Comparison of ENCODE assay signal across 9 cellular contexts in the genomic region with DNA sequence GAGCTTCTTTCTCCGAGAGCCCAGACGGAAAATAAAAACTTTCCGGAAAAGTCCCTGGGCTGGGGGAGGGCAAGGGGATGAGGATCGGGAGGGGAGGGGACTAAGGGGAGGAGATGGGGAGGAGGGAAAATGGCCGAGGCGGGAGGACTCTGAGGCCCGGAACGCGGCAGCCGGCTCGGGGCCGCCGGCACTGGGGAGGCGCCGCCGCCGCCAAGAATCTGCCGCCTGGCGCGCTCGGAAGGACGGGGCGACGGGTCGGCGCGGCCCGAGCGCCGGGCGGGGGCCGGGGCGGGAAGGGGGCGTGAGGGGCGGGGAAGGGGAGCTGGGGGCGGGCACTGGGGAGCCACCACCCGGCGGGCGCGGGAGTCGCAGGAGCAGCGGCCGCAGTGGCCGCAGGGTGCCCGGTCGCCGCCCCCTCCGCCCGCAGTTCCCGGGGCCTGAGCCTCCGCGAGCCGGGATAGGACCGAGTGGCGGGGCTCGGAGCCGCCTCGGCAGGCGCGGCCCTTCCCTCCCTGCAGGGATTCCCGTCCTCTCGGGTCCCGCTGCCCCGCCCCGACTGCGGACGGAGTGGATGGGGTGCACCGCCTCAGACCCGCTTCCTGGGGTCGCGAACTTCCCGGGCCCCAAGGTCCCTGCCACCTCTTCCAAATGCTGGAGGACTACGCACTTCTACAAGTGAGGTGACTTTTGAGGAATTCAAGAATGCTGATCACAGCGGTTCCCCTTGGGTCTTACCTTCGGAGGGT. TPM values are rescaled to one million over a fixed set of nuclear protein-coding genes. Genes with fewer than 3 reads are reported as not detected.
A peak's percentile ranks its signal among the peaks of the same experiment; 100 is the strongest.
DNase-seq lines count a peak whose midpoint lies in the region; ATAC-seq and TF ChIP-seq lines count a peak whose summit lies in the region.
"Had no signal": no experiment of that assay in that cellular context is flagged by ENCODE, and none has a peak within 500 bp of the region (broad histone marks: within the 10 kb centered on the region; RNA-seq: fewer than 3 reads in every experiment).

Gene PRKD1 (minus strand): TSS at position 252 of the 746 bp plus-strand sequence.

- POLR2A ChIA-PET in AG04450 (lab: Yijun Ruan, JAX), result interaction anchor here (0.6 to 0.7 kb wide), 2 partner anchors 31 to 375 kb away, joined by 3 to 8 read pairs; no protein-coding TSS in a partner anchor
- POLR2A ChIA-PET in SK-N-SH (lab: Yijun Ruan, JAX), result no interaction called here

- H3K4me1 ChIP-seq in SK-N-SH (ENCODE audit: control insufficient read depth in 1 of 2, insufficient read depth in 2 of 2, low read depth in 1 of 2, low read length in 1 of 2), result peaks cover 0 to 4% of the 10 kb centered on the region in 2 experiments; a peak in 1 of 4 replicates
- H3K4me1 ChIP-seq in esophagus (ENCODE audit: control insufficient read depth in 2 of 2, insufficient read depth in 2 of 2, low read length in 1 of 2), result peaks cover 0 to 6% of the 10 kb centered on the region in 2 donors
- no peaks in the 10 kb centered on the region for H3K4me1 ChIP-seq in thymus (ENCODE audit: control insufficient read depth, insufficient read depth, low read length)

- peak; percentile 45 for ATAC-seq in GM18505 (IDR thresholded peaks at IDR 0.05; ENCODE audit: unreplicated experiment)
- ATAC-seq in HG03354 (IDR thresholded peaks at IDR 0.05; ENCODE audit: poor library complexity, severe bottlenecking, unreplicated experiment), result peak; percentile 48
- ATAC-seq: HCT116 had no signal

- CTCF ChIA-PET in AG04450 (lab: Charles Lee), result interaction anchor here (0.6 to 1.5 kb wide), 15 partner anchors 18 to 408 kb away, joined by 3 to 12 read pairs (median 3); no protein-coding TSS in a partner anchor
- CTCF ChIA-PET in SK-N-SH (lab: Yijun Ruan, JAX), result no interaction called here

- 0% methylated on average over 6 of the region's 75 CpGs for WGBS in SK-N-SH (ENCODE audit: low lambda C conversion rate)
- 4 to 5% methylated on average over 35 to 74 of the region's 75 CpGs for WGBS in esophagus, 2 donors
- WGBS in thymus, result 2% methylated on average over 73 of the region's 75 CpGs

- H3K9me2 ChIP-seq in SK-N-SH, result no peaks in the 10 kb centered on the region

- H3K27me3 ChIP-seq in AG04450 (ENCODE audit: control insufficient read depth, insufficient read depth, low read length) (no peaks in the 10 kb centered on the region), SK-N-SH (ENCODE audit: insufficient read depth) (peaks cover 28% of the 10 kb centered on the region; the same call in 1 of the 2 replicates), esophagus (ENCODE audit: control insufficient read depth in 1 of 2, insufficient read depth in 2 of 2, low read length in 2 of 2) (no peaks in the 10 kb centered on the region), thymus (ENCODE audit: control insufficient read depth, insufficient read depth) (peaks cover 30% of the 10 kb centered on the region)

- TF ChIP-seq POLR2A in GM18505 (IDR thresholded peaks at IDR 0.05; ENCODE audit: borderline replicate concordance, extremely low read depth, insufficient read depth, insufficient read length), result no peak

- peak within 1 kb of the TSS; percentile 87; the same call in 1 of the 2 replicates for H2AFZ ChIP-seq in SK-N-SH (ENCODE audit: low read depth)

- no peak for TF ChIP-seq CTCF in AG04450 (IDR thresholded peaks at IDR 0.05; ENCODE audit: low read depth, low read length)
- no peak for TF ChIP-seq CTCF in SK-N-SH (IDR thresholded peaks at IDR 0.05)

- H3F3A ChIP-seq in SK-N-SH (replicated peaks; ENCODE audit: insufficient read depth), result peaks cover 14% of the 10 kb centered on the region

- TF ChIP-seq RAD21 in SK-N-SH (IDR thresholded peaks at IDR 0.05; ENCODE audit: low read length), result no peak

- H4K20me1 ChIP-seq in SK-N-SH (ENCODE audit: insufficient read depth), result no peaks in the 10 kb centered on the region

- H3K79me2 ChIP-seq in SK-N-SH (ENCODE audit: insufficient read depth), result no peaks in the 10 kb centered on the region

- peak within 1 kb of the TSS; percentile 21 for H3K27ac ChIP-seq in AG04450 (ENCODE audit: low read depth, low read length)
- H3K27ac ChIP-seq in SK-N-SH (ENCODE audit: low read depth in 2 of 2, low read length in 1 of 2), result no peak within 1 kb of the TSS
- peak within 1 kb of the TSS; percentile 59 to 76 for H3K27ac ChIP-seq in esophagus (ENCODE audit: low read depth in 2 of 2, low read length in 1 of 2)
- H3K27ac ChIP-seq in thymus (ENCODE audit: low read depth), result no peak within 1 kb of the TSS

- peak within 1 kb of the TSS; percentile 97 for H3K4me2 ChIP-seq in SK-N-SH

- H3K36me3 ChIP-seq in SK-N-SH (replicated peaks in 1 of 2; ENCODE audit: control insufficient read depth in 1 of 2, insufficient read depth in 2 of 2, low read length in 1 of 2) (no peaks in the 10 kb centered on the region), esophagus (ENCODE audit: control insufficient read depth in 2 of 2, insufficient read depth in 2 of 2, low read length in 1 of 2) (no peaks in the 10 kb centered on the region), thymus (ENCODE audit: control insufficient read depth, insufficient read depth) (no peaks in the 10 kb centered on the region)

- DNase-seq in AG04450 (ENCODE audit: low read depth, low spot score) (no peak), SK-N-SH (peak; percentile 83), mesenteric fat pad (ENCODE audit: low spot score) (no peak), NOMO-1 (lab: John Stamatoyannopoulos, UW; ENCODE audit: unreplicated experiment in 2 of 2) (no peak)

- TF ChIP-seq EP300 in SK-N-SH (IDR thresholded peaks at IDR 0.05; ENCODE audit: borderline replicate concordance in 1 of 2, low read depth in 1 of 2, low read length in 1 of 2), result no peak

- H3K9me3 ChIP-seq in AG04450 (ENCODE audit: control insufficient read depth, insufficient read depth, low read length), result no peaks in the 10 kb centered on the region
- no peaks in the 10 kb centered on the region for H3K9me3 ChIP-seq in SK-N-SH
- no peaks in the 10 kb centered on the region for H3K9me3 ChIP-seq in esophagus (ENCODE audit: control insufficient read depth in 2 of 2, insufficient read depth in 1 of 2, low read depth in 1 of 2, low read length in 1 of 2)
- no peaks in the 10 kb centered on the region for H3K9me3 ChIP-seq in thymus (ENCODE audit: control insufficient read depth)

- H3K4me3 ChIP-seq in AG04450 (ENCODE audit: low read depth, low read length) (peak within 1 kb of the TSS; percentile 88), SK-N-SH (ENCODE audit: low read depth in 2 of 2, low read length in 1 of 2) (peak within 1 kb of the TSS; percentile 51 to 70), esophagus (ENCODE audit: low read depth in 1 of 2, low read length in 2 of 2) (peak within 1 kb of the TSS; percentile 59 to 71), thymus (ENCODE audit: low read length) (peak within 1 kb of the TSS; percentile 41)

- no peak within 1 kb of the TSS for H3K9ac ChIP-seq in SK-N-SH

TF ChIP-seq in SK-N-SH, 30 proteins besides CTCF, POLR2A, EP300 and RAD21:
- TF ChIP-seq, protein P1, sequence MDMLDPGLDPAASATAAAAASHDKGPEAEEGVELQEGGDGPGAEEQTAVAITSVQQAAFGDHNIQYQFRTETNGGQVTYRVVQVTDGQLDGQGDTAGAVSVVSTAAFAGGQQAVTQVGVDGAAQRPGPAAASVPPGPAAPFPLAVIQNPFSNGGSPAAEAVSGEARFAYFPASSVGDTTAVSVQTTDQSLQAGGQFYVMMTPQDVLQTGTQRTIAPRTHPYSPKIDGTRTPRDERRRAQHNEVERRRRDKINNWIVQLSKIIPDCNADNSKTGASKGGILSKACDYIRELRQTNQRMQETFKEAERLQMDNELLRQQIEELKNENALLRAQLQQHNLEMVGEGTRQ (IDR thresholded peaks at IDR 0.05; ENCODE audit: borderline replicate concordance, low read depth, low read length), result no peak
- no peak for TF ChIP-seq TEAD4 (IDR thresholded peaks at IDR 0.05; ENCODE audit: borderline replicate concordance, insufficient read depth)

RNA-seq across cellular contexts. Expression of gene PRKD1, which starts in this region (rescaled TPM):
- polyA plus RNA-seq in AG04450 (2011; rRNA removed) (20.7 and 24.5 TPM in 2 replicates), SK-N-SH (2012; rRNA removed) (0.07 and 0.13 TPM in 2 replicates), esophagus (1 to 10 TPM; 1.1 to 1.4 TPM), thymus (5.6 TPM)
- 48.7 and 49.1 TPM in 2 replicates for polyA minus RNA-seq in AG04450 (2011; rRNA and poly(A)+ RNA removed)
- 0.04 and 0.09 TPM in 2 replicates for polyA plus RNA-seq in SK-N-SH (2012; cell fraction: cytosol; rRNA removed)
- polyA plus RNA-seq in SK-N-SH (2012; cell fraction: nucleus; rRNA removed), result 0.06 and 0.12 TPM in 2 replicates
- total RNA-seq in mesenteric fat pad, result 10.4 TPM

Comparison
In these comparisons a context has a peak if more than half of its experiments do, and no peak if none do; other contexts are left out.
1. Peak in DNase-seq, H3K4me3 ChIP-seq and H3K4me2 ChIP-seq in SK-N-SH; RNA of the gene not detected or under 1 TPM.
2. H3K27ac ChIP-seq: peak in AG04450 (single experiment) and esophagus (2 of 2); none in SK-N-SH (0 of 2) and thymus (single experiment).
3. Peak in every context shown above with its lines, with median percentiles within 50 percentile points of each other: H3K4me3 ChIP-seq.